ENCODE assay signal across 20 cellular contexts in the genomic region with DNA sequence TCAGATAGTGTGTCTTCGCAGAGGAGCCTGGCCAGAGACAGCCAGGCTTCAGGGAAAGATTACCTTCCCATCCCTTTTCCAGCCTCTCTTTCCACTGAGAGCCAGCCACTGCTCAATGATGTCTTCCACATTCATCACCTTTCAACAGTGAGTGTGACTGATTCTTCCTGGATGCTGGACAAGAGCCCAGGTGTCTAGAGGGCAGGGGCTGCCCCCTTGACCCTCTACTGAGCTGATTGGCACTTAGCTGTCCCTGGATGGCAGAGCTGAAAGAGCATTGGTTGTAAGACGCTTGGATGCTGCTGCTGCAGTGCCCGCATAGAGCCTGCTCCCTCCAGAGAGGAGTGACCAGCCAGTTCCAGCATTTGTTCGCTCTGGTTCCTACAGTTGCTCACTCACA.
DNase-seq lines count a peak whose midpoint lies in the region; ATAC-seq and TF ChIP-seq lines count a peak whose summit lies in the region.
"Had no signal": no experiment of that assay in that cellular context is flagged by ENCODE, and none has a peak within 500 bp of the region (broad histone marks: within the 10 kb centered on the region; RNA-seq: fewer than 3 reads in every experiment).

No MANE protein-coding gene starts in this region.

- intact Hi-C loops in right cardiac atrium (cut with DNase I) = no loop called here

- H3K4me3 ChIP-seq in right cardiac atrium (ENCODE audit: low read length) = no peak overlapping the region
- H3K4me3 ChIP-seq in right atrium auricular region = no peak overlapping the region
- H3K4me3 ChIP-seq in endodermal cell (ENCODE audit: low read length) = no peak overlapping the region
- H3K4me3 ChIP-seq: GM12878 had no signal

- H3K9me3 ChIP-seq in right cardiac atrium (ENCODE audit: control insufficient read depth, low read length) (no peaks in the 10 kb centered on the region), right atrium auricular region (peaks cover 3 to 4% of the 10 kb centered on the region in 2 donors), endodermal cell (ENCODE audit: control insufficient read depth, low read length) (peaks cover 12% of the 10 kb centered on the region)
- H3K9me3 ChIP-seq: SK-N-SH had no signal

- no peaks in the 10 kb centered on the region for H3K36me3 Mint-ChIP-seq in endodermal cell (ENCODE audit: low read depth)
- H3K36me3 Mint-ChIP-seq in stimulated activated effector memory CD8-positive, alpha-beta T cell treated with anti-CD3 and anti-CD28 coated beads, Interleukin-12 subunit alpha, Interleukin-12 subunit beta, amount 100 ng/mL, for 72 hours = no peaks in the 10 kb centered on the region

- peak in 1 of 3 donors; percentile 41 for DNase-seq in right cardiac atrium
- no peak for DNase-seq in right atrium auricular region (ENCODE audit: low spot score)
- peak; percentile 47 for DNase-seq in endodermal cell
- no peak for DNase-seq in stimulated activated effector memory CD8-positive, alpha-beta T cell treated with anti-CD3 and anti-CD28 coated beads, Interleukin-12 subunit alpha, Interleukin-12 subunit beta, amount 100 ng/mL, for 72 hours (ENCODE audit: low spot score in 2 of 2)
- no peak for DNase-seq in stimulated activated CD4-positive, alpha-beta T cell treated with anti-CD3 and anti-CD28 coated beads, Interleukin-12 subunit alpha, Interleukin-12 subunit beta, amount 100 ng/mL, for 4 hours
- no peak for DNase-seq in stimulated activated CD8-positive, alpha-beta memory T cell treated with anti-CD3 and anti-CD28 coated beads, Interleukin-4, amount 100 ng/mL, for 48 hours
- DNase-seq in D341Med (ENCODE audit: low spot score) = no peak
- DNase-seq in COLO829 (ENCODE audit: low spot score) = no peak
- DNase-seq: 8988T, DMS53, Kasumi-1, MV-4-11, NCI-H1105, NCI-H1436 treated with DMSO at 0.1 percent for 48 hours, NCI-H1930, NCI-H524 treated with DMSO at 0.1 percent for 48 hours, NCI-H774, SK-N-SH had no signal

- H3K27me3 ChIP-seq in right cardiac atrium (ENCODE audit: control insufficient read depth, insufficient read depth) (no peaks in the 10 kb centered on the region), right atrium auricular region (no peaks in the 10 kb centered on the region), endodermal cell (ENCODE audit: control insufficient read depth, insufficient read depth, low read length, poor library complexity, severe bottlenecking) (no peaks in the 10 kb centered on the region)

- H3K27ac Mint-ChIP-seq in endodermal cell = no peak overlapping the region
- H3K27ac Mint-ChIP-seq in stimulated activated effector memory CD8-positive, alpha-beta T cell treated with anti-CD3 and anti-CD28 coated beads, Interleukin-12 subunit alpha, Interleukin-12 subunit beta, amount 100 ng/mL, for 72 hours = no peak overlapping the region

- H3K4me3 Mint-ChIP-seq in endodermal cell = no peak overlapping the region
- no peak overlapping the region for H3K4me3 Mint-ChIP-seq in stimulated activated effector memory CD8-positive, alpha-beta T cell treated with anti-CD3 and anti-CD28 coated beads, Interleukin-12 subunit alpha, Interleukin-12 subunit beta, amount 100 ng/mL, for 72 hours

- H3K36me3 ChIP-seq in right atrium auricular region (no peaks in the 10 kb centered on the region), endodermal cell (ENCODE audit: control insufficient read depth, insufficient read depth, low read length) (no peaks in the 10 kb centered on the region)

- no peaks in the 10 kb centered on the region for H3K27me3 Mint-ChIP-seq in endodermal cell (ENCODE audit: insufficient read depth)

- peaks cover 50% of the 10 kb centered on the region for H3K4me1 Mint-ChIP-seq in endodermal cell
- H3K4me1 Mint-ChIP-seq in stimulated activated effector memory CD8-positive, alpha-beta T cell treated with anti-CD3 and anti-CD28 coated beads, Interleukin-12 subunit alpha, Interleukin-12 subunit beta, amount 100 ng/mL, for 72 hours = no peaks in the 10 kb centered on the region

- 66% methylated on average over 4 of the region's 4 CpGs for WGBS in right cardiac atrium
- 98 to 100% methylated on average over 1 to 4 of the region's 4 CpGs for WGBS in endodermal cell (ENCODE audit: insufficient coverage in 1 of 2, insufficient read length in 1 of 2), 2 experiments

- H3K4me1 ChIP-seq in right cardiac atrium (ENCODE audit: control insufficient read depth, insufficient read depth, low read length) (no peaks in the 10 kb centered on the region), right atrium auricular region (peaks cover 0 to 7% of the 10 kb centered on the region in 2 donors), endodermal cell (ENCODE audit: control insufficient read depth, insufficient read depth, low read length) (peaks cover 30% of the 10 kb centered on the region)

- peaks cover 13% of the 10 kb centered on the region for H3K9me3 Mint-ChIP-seq in endodermal cell
- peaks cover 3% of the 10 kb centered on the region for H3K9me3 Mint-ChIP-seq in stimulated activated effector memory CD8-positive, alpha-beta T cell treated with anti-CD3 and anti-CD28 coated beads, Interleukin-12 subunit alpha, Interleukin-12 subunit beta, amount 100 ng/mL, for 72 hours

- no peak overlapping the region for H3K9ac ChIP-seq in endodermal cell (ENCODE audit: extremely low read depth, low read length, poor library complexity, severe bottlenecking)
- H3K9ac ChIP-seq: SK-N-SH had no signal

- peak; percentile 45 to 80 for ATAC-seq in right cardiac atrium
- ATAC-seq in stimulated activated effector memory CD8-positive, alpha-beta T cell treated with anti-CD3 and anti-CD28 coated beads, Interleukin-12 subunit alpha, Interleukin-12 subunit beta, amount 100 ng/mL, for 72 hours = peak; percentile 27
- ATAC-seq: HepG2 had no signal

- no peak for TF ChIP-seq CTCF in right atrium auricular region (IDR thresholded peaks at IDR 0.05)
- TF ChIP-seq CTCF in endodermal cell (conservative IDR thresholded peaks at IDR 0.05) = no peak

- H3K27ac ChIP-seq in right cardiac atrium (ENCODE audit: low read length) (no peak overlapping the region), right atrium auricular region (no peak overlapping the region), endodermal cell (ENCODE audit: low read depth, low read length) (no peak overlapping the region)
